In genomic region chr7:100011516-100011915, GRCh38 we compare ENCODE assay signal across 1 cellular context.
TF ChIP-seq lines count a peak whose summit lies in the region.

No MANE protein-coding gene starts in this region.

TF ChIP-seq in HepG2, 621 proteins besides CTCF, POLR2A, EP300 and RAD21:
- TF ChIP-seq NFATC3 (CRISPR knock-in tag; IDR thresholded peaks at IDR 0.05) (no peak), ZNF781 (CRISPR knock-in tag; IDR thresholded peaks at IDR 0.05; ENCODE audit: borderline replicate concordance, not compliant biosample characterization) (no peak)
